ENCODE assay signal across 8 cellular contexts in the genomic region with DNA sequence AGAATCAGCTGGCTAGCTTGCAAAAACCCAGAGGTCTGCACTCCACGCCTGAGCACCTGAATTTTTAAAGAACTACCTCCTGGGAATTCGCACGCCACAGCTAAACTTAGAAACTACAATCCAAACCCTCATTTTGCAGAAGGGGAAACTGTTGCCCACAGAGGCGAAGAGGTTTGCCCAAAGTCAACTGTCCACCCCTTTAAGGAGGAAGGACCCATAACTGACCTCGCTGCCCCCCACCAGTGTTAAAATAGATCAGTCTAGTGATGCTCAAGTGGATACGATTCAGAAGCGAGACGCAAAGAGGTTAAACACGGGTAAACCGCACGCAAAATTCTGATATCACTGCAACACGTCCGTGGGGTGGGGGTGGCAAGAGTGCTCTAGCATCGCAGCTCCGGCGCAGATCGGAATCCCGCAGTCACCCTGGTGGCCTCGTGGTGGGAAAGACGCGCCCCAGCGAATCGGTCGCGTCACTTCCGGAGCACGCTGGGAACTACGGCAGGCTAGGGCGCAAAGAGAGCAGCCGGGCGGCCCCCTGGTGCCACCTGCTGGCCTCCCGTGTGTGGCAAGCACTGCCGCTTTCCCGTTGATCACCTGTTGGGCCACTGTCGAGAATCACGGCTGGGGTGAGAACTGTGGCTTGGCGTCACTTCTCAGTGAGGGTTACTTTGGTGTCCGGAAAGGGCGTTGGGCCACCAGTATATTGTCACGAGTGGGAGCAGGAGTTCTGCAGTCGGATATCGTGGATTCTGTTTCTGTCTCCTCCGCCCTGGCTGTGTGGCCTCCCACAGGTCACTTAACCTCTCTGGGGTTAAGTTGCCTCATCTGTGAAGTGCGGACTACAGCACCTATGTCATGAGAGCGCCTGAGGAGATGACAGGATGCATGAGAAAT. TPM values are rescaled to one million over a fixed set of nuclear protein-coding genes. Genes with fewer than 3 reads are reported as not detected.
DNase-seq lines count a peak whose midpoint lies in the region; ATAC-seq and TF ChIP-seq lines count a peak whose summit lies in the region.

ALKBH2 (minus strand) TSS at position 451 of the 897 bp plus-strand sequence. CDS start 686 bp downstream, outside the sequence.

- peaks cover 9 to 16% (median 14%) of the 10 kb centered on the region in 3 donors for H3K27me3 Mint-ChIP-seq in immature natural killer cell (ENCODE audit: low read depth in 3 of 3)

- H2AFZ ChIP-seq in mammary epithelial cell (ENCODE audit: low read depth, low read length), result peak within 1 kb of the TSS; percentile 94

- POLR2A ChIA-PET in AG04449 (lab: Yijun Ruan, JAX), result interaction anchor here (1.0 to 1.1 kb wide), 2 partner anchors 475 to 531 kb away, joined by 3 to 4 read pairs; partner anchors contain the start of gene ISCU

- H3K79me2 ChIP-seq in mammary epithelial cell (ENCODE audit: insufficient read depth, low read length), result peaks cover 28% of the 10 kb centered on the region

- peak within 1 kb of the TSS; percentile 78 for H3K4me3 ChIP-seq in AG04449 (ENCODE audit: low read depth, low read length)
- H3K4me3 ChIP-seq in WERI-Rb-1 (ENCODE audit: low read depth, low read length), result peak within 1 kb of the TSS; percentile 44
- peak within 1 kb of the TSS; percentile 59 to 74 (median 65) for H3K4me3 ChIP-seq in mammary epithelial cell (replicated peaks in 1 of 3; ENCODE audit: insufficient read depth in 1 of 3, low read depth in 2 of 3, low read length in 3 of 3)

- H3K27ac Mint-ChIP-seq in immature natural killer cell, result peak within 1 kb of the TSS; percentile 94 to 98 (median 96)

- H3K4me1 Mint-ChIP-seq in immature natural killer cell, result peaks cover 26 to 39% of the 10 kb centered on the region in 2 donors

- TF ChIP-seq CTCF in AG04449 (IDR thresholded peaks at IDR 0.05; ENCODE audit: insufficient read depth, low read length, missing control alignments), result peak; percentile 99
- TF ChIP-seq CTCF in WERI-Rb-1 (IDR thresholded peaks at IDR 0.05; ENCODE audit: low read depth, low read length), result peak; percentile 99
- TF ChIP-seq CTCF in mammary epithelial cell (conservative IDR thresholded peaks at IDR 0.05 in 1 of 2, IDR thresholded peaks at IDR 0.05 in 1 of 2; ENCODE audit: extremely low read depth in 1 of 2, insufficient read depth in 1 of 2, low read depth in 1 of 2, low read length in 2 of 2), result peak; percentile 96 to 98

- H3K36me3 ChIP-seq in WERI-Rb-1 (peaks cover 25% of the 10 kb centered on the region), mammary epithelial cell (ENCODE audit: insufficient read depth, low read length) (no peaks in the 10 kb centered on the region)

- peaks cover 0 to 8% (median 0%) of the 10 kb centered on the region in 3 donors for H3K36me3 Mint-ChIP-seq in immature natural killer cell

- H4K20me1 ChIP-seq in mammary epithelial cell (ENCODE audit: insufficient read depth, low read length), result no peaks in the 10 kb centered on the region

- H3K4me2 ChIP-seq in mammary epithelial cell (ENCODE audit: insufficient read depth, low read depth, low read length), result peak within 1 kb of the TSS; percentile 78

- H3K4me3 Mint-ChIP-seq in immature natural killer cell, result peak within 1 kb of the TSS; percentile 83 to 90 (median 89)

- DNase-seq in AG04449 (ENCODE audit: low read depth, low spot score), result peak; percentile 34
- peak; percentile 84 for DNase-seq in NCI-H2196 treated with DMSO at 0.1 percent for 48 hours (lab: John Stamatoyannopoulos, UW; ENCODE audit: unreplicated experiment)
- DNase-seq in WERI-Rb-1, result peak; percentile 92
- peak; percentile 84 for DNase-seq in mammary epithelial cell
- DNase-seq in immature natural killer cell, result peak; percentile 96 to 97 (median 97)
- peak; percentile 67 for DNase-seq in smooth muscle cell of the brain vasculature (ENCODE audit: low read depth, low spot score)

- no peaks in the 10 kb centered on the region for H3K9me3 Mint-ChIP-seq in immature natural killer cell

- intact Hi-C loops in mammary epithelial cell (cut with micrococcal nuclease), result loop anchor here (1.0 to 10.0 kb wide), 8 partner anchors 142 to 576 kb away; partner anchors contain the start of genes FICD and SSH1

- ATAC-seq in GM18868 (IDR thresholded peaks at IDR 0.05; ENCODE audit: unreplicated experiment), result peak; percentile 67
- peak; percentile 63 for ATAC-seq in HG03135 (IDR thresholded peaks at IDR 0.05; ENCODE audit: unreplicated experiment)

- peak within 1 kb of the TSS; percentile 4; the same call in 1 of the 2 replicates for H3K27ac ChIP-seq in WERI-Rb-1
- H3K27ac ChIP-seq in mammary epithelial cell (ENCODE audit: insufficient read depth, low read depth, low read length), result peak within 1 kb of the TSS; percentile 70

- H3K9me3 ChIP-seq in WERI-Rb-1 (ENCODE audit: severe bottlenecking) (no peaks in the 10 kb centered on the region), mammary epithelial cell (replicated peaks; ENCODE audit: insufficient read depth, low read length) (no peaks in the 10 kb centered on the region)

- in situ Hi-C loops in mammary epithelial cell (cut with MboI; ENCODE audit: low sequenced_read_pairs in 2 of 2), result loop anchor here in 1 of 2 donors (5.0 to 25.0 kb wide), 3 partner anchors 291 to 531 kb away; partner anchors contain the start of genes ISCU, SART3 and SELPLG

- peaks cover 13% of the 10 kb centered on the region for H3K4me1 ChIP-seq in mammary epithelial cell (ENCODE audit: insufficient read depth, low read length)

- CTCF ChIA-PET in AG04449 (lab: Yijun Ruan, JAX) (interaction anchor here (0.6 to 3.3 kb wide), 33 partner anchors 9 to 576 kb away, joined by 3 to 29 read pairs (median 4); partner anchors contain the start of gene ISCU), mammary epithelial cell (lab: Charles Lee; ENCODE audit: low non-redundant PET) (interaction anchor here (0.6 to 0.8 kb wide), 3 partner anchors 10 to 531 kb away, joined by 3 to 5 read pairs (median 3); partner anchors contain the start of gene ISCU)

- dilution Hi-C loops in mammary epithelial cell (cut with HindIII; ENCODE audit: low sequenced_read_pairs), result loop anchor here (10.0 kb wide), 4 partner anchors 258 to 528 kb away; partner anchors contain the start of genes ISCU and SART3

- H3K27me3 ChIP-seq in WERI-Rb-1 (ENCODE audit: insufficient read depth, low read depth, severe bottlenecking) (no peaks in the 10 kb centered on the region), mammary epithelial cell (ENCODE audit: insufficient read depth, low read length) (no peaks in the 10 kb centered on the region)

- peak within 1 kb of the TSS; percentile 67 for H3K9ac ChIP-seq in mammary epithelial cell (ENCODE audit: insufficient read depth, low read length)

- TSS peak; percentile 95 for BruUV-seq in mammary epithelial cell (replicated peaks; lab: Mats Ljungman, UMichigan)

- 3% methylated on average over 24 of the region's 45 CpGs for WGBS in mammary epithelial cell (ENCODE audit: low coverage, missing lambda C conversion rate)

RNA-seq across cellular contexts. Expression of gene ALKBH2, which starts in this region (rescaled TPM):
- total RNA-seq in mammary epithelial cell, result 10 to 100 TPM; 15.2 to 23.9 TPM
- polyA plus RNA-seq in mammary epithelial cell, result 23.1 TPM
- polyA minus RNA-seq in mammary epithelial cell, result 34.9 TPM
- polyA plus RNA-seq in immature natural killer cell, result 10 to 100 TPM in 1 of 3 donors, 1 to 10 TPM in 2; 6.2 to 11.6 (median 9.2) TPM

Comparison
In these comparisons a context has a peak if more than half of its experiments do, and no peak if none do; other contexts are left out.
1. Peak in every context shown above with its lines: DNase-seq, ATAC-seq, H3K4me3 ChIP-seq and H3K27ac ChIP-seq.
2. DNase-seq: peak in every context shown above with its lines; median percentile 97 in immature natural killer cell; 92 in WERI-Rb-1; 84 in NCI-H2196 treated with DMSO at 0.1 percent for 48 hours; 84 in mammary epithelial cell; 67 in smooth muscle cell of the brain vasculature; 34 in AG04449.